In genomic region chr22:45317551-45318167, GRCh38 we compare ENCODE assay signal across 8 cellular contexts. TPM values are rescaled to one million over a fixed set of nuclear protein-coding genes. Genes with fewer than 3 reads are reported as not detected.
DNase-seq lines count a peak whose midpoint lies in the region; ATAC-seq and TF ChIP-seq lines count a peak whose summit lies in the region.

No MANE protein-coding gene starts in this region.

- H3K4me1 Mint-ChIP-seq in stimulated activated naive CD8-positive, alpha-beta T cell treated with anti-CD3 and anti-CD28 coated beads, Interleukin-15, Interleukin-2, amounts not matched to agents 100 ng/mL and 50 ng/mL, for 24 hours (ENCODE audit: low read depth): peaks cover 76% of the 10 kb centered on the region
- peaks cover 36% of the 10 kb centered on the region for H3K4me1 Mint-ChIP-seq in osteocyte (ENCODE audit: unreplicated experiment)

- DNase-seq in stimulated activated naive CD8-positive, alpha-beta T cell treated with anti-CD3 and anti-CD28 coated beads, Interleukin-15, Interleukin-2, amounts not matched to agents 100 U/mL and 50 U/mL, for 24 hours: no peak
- DNase-seq in fibroblast of lung (ENCODE audit: low read depth in 2 of 2) (peak; percentile 60 to 68), osteocyte (ENCODE audit: extremely low spot score, unreplicated experiment) (no peak), T1000 (lab: John Stamatoyannopoulos, UW) (no peak), NCI-H1092 (lab: John Stamatoyannopoulos, UW) (no peak)

- H3K9me3 ChIP-seq in fibroblast of lung (ENCODE audit: control insufficient read depth, insufficient read depth, low read depth, low read length): no peaks in the 10 kb centered on the region

- TF ChIP-seq CTCF in VCaP (conservative IDR thresholded peaks at IDR 0.05) (peak; percentile 63), fibroblast of lung (conservative IDR thresholded peaks at IDR 0.05 in 1 of 2, IDR thresholded peaks at IDR 0.05 in 1 of 2; ENCODE audit: low read depth in 1 of 2, low read length in 2 of 2) (peak; percentile 20 to 51), osteocyte (IDR thresholded peaks at IDR 0.05) (peak; percentile 37)

- H3K4me1 ChIP-seq in fibroblast of lung (ENCODE audit: control insufficient read depth, extremely low read depth, insufficient read depth, low read length): peaks cover 21% of the 10 kb centered on the region

- H3K27me3 Mint-ChIP-seq in stimulated activated naive CD8-positive, alpha-beta T cell treated with anti-CD3 and anti-CD28 coated beads, Interleukin-15, Interleukin-2, amounts not matched to agents 100 ng/mL and 50 ng/mL, for 24 hours: no peaks in the 10 kb centered on the region
- H3K27me3 Mint-ChIP-seq in osteocyte (ENCODE audit: unreplicated experiment): no peaks in the 10 kb centered on the region

- H3K27ac Mint-ChIP-seq in stimulated activated naive CD8-positive, alpha-beta T cell treated with anti-CD3 and anti-CD28 coated beads, Interleukin-15, Interleukin-2, amounts not matched to agents 100 ng/mL and 50 ng/mL, for 24 hours: peak overlapping the region; percentile 96
- peak overlapping the region; percentile 97 for H3K27ac Mint-ChIP-seq in osteocyte (ENCODE audit: unreplicated experiment)

- H4K20me1 ChIP-seq in fibroblast of lung (ENCODE audit: control insufficient read depth, extremely low read depth, insufficient read depth, low read length): no peaks in the 10 kb centered on the region

- H3K36me3 ChIP-seq in fibroblast of lung (ENCODE audit: control insufficient read depth, insufficient read depth, low read length): peaks cover 4% of the 10 kb centered on the region

- H2AFZ ChIP-seq in fibroblast of lung (ENCODE audit: low read length): no peak overlapping the region

- H3K4me3 Mint-ChIP-seq in stimulated activated naive CD8-positive, alpha-beta T cell treated with anti-CD3 and anti-CD28 coated beads, Interleukin-15, Interleukin-2, amounts not matched to agents 100 ng/mL and 50 ng/mL, for 24 hours: peak overlapping the region; percentile 82
- H3K4me3 Mint-ChIP-seq in osteocyte (ENCODE audit: unreplicated experiment): no peak overlapping the region

- H3K27ac ChIP-seq in VCaP (peak overlapping the region; percentile 75), fibroblast of lung (ENCODE audit: insufficient read depth, low read length) (peak overlapping the region; percentile 88)

- ATAC-seq in stimulated activated naive CD8-positive, alpha-beta T cell treated with anti-CD3 and anti-CD28 coated beads, Interleukin-15, Interleukin-2, amounts not matched to agents 100 U/mL and 50 U/mL, for 24 hours: no peak
- ATAC-seq in GM19328 (IDR thresholded peaks at IDR 0.05; ENCODE audit: unreplicated experiment): no peak

- H3K9ac ChIP-seq in fibroblast of lung (ENCODE audit: insufficient read depth, low read length): peak overlapping the region; percentile 11

- peak overlapping the region; percentile 81 for H3K4me2 ChIP-seq in fibroblast of lung (ENCODE audit: extremely low read depth, insufficient read depth, low read length)

- peaks cover 7% of the 10 kb centered on the region for H3K79me2 ChIP-seq in fibroblast of lung (ENCODE audit: control insufficient read depth, insufficient read depth, low read length)

- H3K4me3 ChIP-seq in fibroblast of lung (replicated peaks in 1 of 4; ENCODE audit: control extremely low read depth in 1 of 4, insufficient read depth in 1 of 4, low read depth in 3 of 4, low read length in 4 of 4): peak overlapping the region in 1 of 4 experiments; percentile 11

- H3K27me3 ChIP-seq in fibroblast of lung (ENCODE audit: control insufficient read depth, insufficient read depth, low read length): no peaks in the 10 kb centered on the region

- no peaks in the 10 kb centered on the region for H3K9me3 Mint-ChIP-seq in stimulated activated naive CD8-positive, alpha-beta T cell treated with anti-CD3 and anti-CD28 coated beads, Interleukin-15, Interleukin-2, amounts not matched to agents 100 ng/mL and 50 ng/mL, for 24 hours
- H3K9me3 Mint-ChIP-seq in osteocyte (ENCODE audit: unreplicated experiment): no peaks in the 10 kb centered on the region

- H3K36me3 Mint-ChIP-seq in stimulated activated naive CD8-positive, alpha-beta T cell treated with anti-CD3 and anti-CD28 coated beads, Interleukin-15, Interleukin-2, amounts not matched to agents 100 ng/mL and 50 ng/mL, for 24 hours (ENCODE audit: low read depth): peaks cover 11% of the 10 kb centered on the region
- H3K36me3 Mint-ChIP-seq in osteocyte (ENCODE audit: unreplicated experiment): peaks cover 1% of the 10 kb centered on the region

RNA-seq across cellular contexts. Expression of gene FAM118A, which starts 7.9 kb away (rescaled TPM):
- 16.5 and 23.4 TPM in 2 replicates for total RNA-seq in fibroblast of lung
- 18.0 and 27.0 TPM in 2 replicates for polyA plus RNA-seq in fibroblast of lung
- 12.6 and 15.4 TPM in 2 replicates for polyA plus RNA-seq in fibroblast of lung (2012)
- 5.0 and 13.8 TPM in 2 replicates for polyA minus RNA-seq in fibroblast of lung (ENCODE audit: low replicate concordance)
- total RNA-seq in osteocyte: 101 and 110 TPM in 2 replicates

RNA-seq across cellular contexts. Expression of gene UPK3A, which starts 32.9 kb away (rescaled TPM):
- total RNA-seq in fibroblast of lung: not detected in 2 replicates
- polyA plus RNA-seq in fibroblast of lung: not detected in 2 replicates
- polyA plus RNA-seq in fibroblast of lung (2012): not detected in 2 replicates
- polyA minus RNA-seq in fibroblast of lung (ENCODE audit: low replicate concordance): not detected in 2 replicates
- total RNA-seq in osteocyte: not detected in 2 replicates

Comparison
In these comparisons a context has a peak if more than half of its experiments do, and no peak if none do; other contexts are left out.
1. DNase-seq: peak in fibroblast of lung (2 of 2); none in stimulated activated naive CD8-positive, alpha-beta T cell treated with anti-CD3 and anti-CD28 coated beads, Interleukin-15, Interleukin-2, amounts not matched to agents 100 U/mL and 50 U/mL, for 24 hours (single experiment), osteocyte (single experiment), T1000 (single experiment) and NCI-H1092 (single experiment).
2. Peak in every context shown above with its lines, with median percentiles within 50 percentile points of each other: CTCF ChIP-seq.